In the genomic region with DNA sequence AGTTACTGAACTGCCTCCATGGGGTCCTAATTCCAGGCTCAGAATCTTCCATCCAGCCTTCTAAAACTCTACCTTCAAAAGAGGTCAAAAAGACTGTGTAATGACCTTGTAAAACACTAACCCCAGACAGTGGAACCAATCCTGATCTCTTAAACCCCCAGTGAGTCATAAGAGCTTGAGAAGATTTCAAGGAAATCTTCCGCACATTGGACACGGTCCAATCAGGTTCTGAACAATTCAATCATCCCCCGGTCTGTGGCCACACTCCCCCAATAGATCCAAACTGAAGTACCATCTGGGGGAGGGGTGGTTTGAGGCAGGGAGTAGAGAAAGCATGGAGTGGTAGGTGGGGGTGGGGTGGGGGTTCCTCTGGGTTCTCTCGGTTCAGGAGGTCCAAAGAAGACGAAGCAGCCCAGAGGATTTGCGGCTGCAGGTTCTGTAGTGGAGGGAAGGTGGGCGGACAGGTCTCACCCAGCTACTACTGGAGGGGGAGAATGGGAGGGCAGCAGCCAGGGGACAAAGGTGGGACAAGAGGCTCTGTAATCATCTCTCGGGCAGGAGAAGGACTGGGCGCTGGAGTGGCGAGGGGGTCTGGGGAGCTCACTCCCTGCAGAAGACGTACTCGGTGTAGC, we compare ENCODE assay signal across 8 cellular contexts. TPM values are rescaled to one million over a fixed set of nuclear protein-coding genes. Genes with fewer than 3 reads are reported as not detected.
A peak's percentile ranks its signal among the peaks of the same experiment; 100 is the strongest.
DNase-seq lines count a peak whose midpoint lies in the region; ATAC-seq, FAIRE-seq and TF ChIP-seq lines count a peak whose summit lies in the region.

No MANE protein-coding gene starts in this region.

- no peaks in the 10 kb centered on the region for H3K36me3 Mint-ChIP-seq in mesothelial cell of epicardium

- H3K4me2 ChIP-seq in A549: peak overlapping the region; percentile 98

- H3K4me3 ChIP-seq in A549 (peak overlapping the region; percentile 65; the same call in 2 of the 3 replicates), HUES48 (ENCODE audit: low read depth, low read length) (peak overlapping the region; percentile 65), breast epithelium (peak overlapping the region; percentile 58 to 88 (median 87))

- TF ChIP-seq RAD21 in A549 (conservative IDR thresholded peaks at IDR 0.05 in 1 of 2, IDR thresholded peaks at IDR 0.05 in 1 of 2): no peak

- H3K4me1 ChIP-seq in A549: no peaks in the 10 kb centered on the region
- H3K4me1 ChIP-seq in HUES48 (ENCODE audit: control insufficient read depth, insufficient read depth, low read length): peaks cover 7% of the 10 kb centered on the region; the same call in 1 of the 2 replicates
- H3K4me1 ChIP-seq in breast epithelium: peaks cover 0 to 3% of the 10 kb centered on the region in 2 donors

- peak overlapping the region; percentile 58 for H3K27ac Mint-ChIP-seq in mesothelial cell of epicardium

- intact Hi-C loops in breast epithelium (cut with DNase I; ENCODE audit: low total_unique reads): no loop called here

- H3K27me3 Mint-ChIP-seq in mesothelial cell of epicardium (ENCODE audit: low read depth): peaks cover 61% of the 10 kb centered on the region

- no peaks in the 10 kb centered on the region for H3K36me3 ChIP-seq in HUES48 (ENCODE audit: control insufficient read depth, insufficient read depth, low read length)
- H3K36me3 ChIP-seq in breast epithelium: no peaks in the 10 kb centered on the region

- H3K9me3 ChIP-seq in A549 (no peaks in the 10 kb centered on the region), HUES48 (ENCODE audit: control insufficient read depth, insufficient read depth, low read length) (no peaks in the 10 kb centered on the region), breast epithelium (no peaks in the 10 kb centered on the region)

- no peak for ATAC-seq in A549

- no peak for FAIRE-seq in A549 (lab: Jason Lieb, UNC)

- no peak for DNase-seq in A549 (ENCODE audit: low read depth in 1 of 2, low spot score in 1 of 2)
- no peak for DNase-seq in breast epithelium (ENCODE audit: low spot score in 2 of 2)
- no peak for DNase-seq in mesothelial cell of epicardium (ENCODE audit: low spot score in 2 of 2, unreplicated experiment in 2 of 2)
- DNase-seq in KG1 (lab: John Stamatoyannopoulos, UW): no peak
- no peak for DNase-seq in KBM-7
- DNase-seq in glomerular visceral epithelial cell (ENCODE audit: extremely low spot score): no peak
- no peak for DNase-seq in NCI-H1092 treated with DMSO at 0.1 percent for 48 hours (lab: John Stamatoyannopoulos, UW)

- 34% methylated on average over 7 of the region's 12 CpGs for WGBS in A549 (ENCODE audit: missing lambda C conversion rate)

- peaks cover 32% of the 10 kb centered on the region for H3K4me1 Mint-ChIP-seq in mesothelial cell of epicardium

- in situ Hi-C loops in KBM-7 (cut with MboI; ENCODE audit: low pct_unique_long_range_greater_than_20kb, low sequenced_read_pairs): no loop called here

- H3K9me3 Mint-ChIP-seq in mesothelial cell of epicardium: no peaks in the 10 kb centered on the region

- CTCF ChIA-PET in A549 (lab: Yijun Ruan, JAX): interaction anchor here (1.0 to 1.9 kb wide), 7 partner anchors 10 to 1197 kb away, joined by 3 to 7 read pairs (median 4); no protein-coding TSS in a partner anchor

- peaks cover 62% of the 10 kb centered on the region for H3K27me3 ChIP-seq in HUES48 (ENCODE audit: control insufficient read depth, insufficient read depth, low read length)
- no peaks in the 10 kb centered on the region for H3K27me3 ChIP-seq in breast epithelium

- H3K4me3 Mint-ChIP-seq in mesothelial cell of epicardium: peak overlapping the region; percentile 84

- TF ChIP-seq CTCF in A549 (IDR thresholded peaks at IDR 0.05) (no peak), breast epithelium (IDR thresholded peaks at IDR 0.05) (no peak), mesothelial cell of epicardium (IDR thresholded peaks at IDR 0.05; ENCODE audit: unreplicated experiment) (no peak)

- POLR2A ChIA-PET in A549 (lab: Yijun Ruan, JAX): no interaction called here

- H3K9ac ChIP-seq in HUES48 (ENCODE audit: low read depth, low read length): no peak overlapping the region

- no peak for TF ChIP-seq EP300 in A549 (IDR thresholded peaks at IDR 0.05)

- H3K27ac ChIP-seq in A549 (no peak overlapping the region), HUES48 (ENCODE audit: low read depth, low read length) (no peak overlapping the region), breast epithelium (peak overlapping the region; percentile 77 to 95)

- TF ChIP-seq POLR2A in A549 (IDR thresholded peaks at IDR 0.05; ENCODE audit: low read length): no peak
- no peak for TF ChIP-seq POLR2A in breast epithelium (IDR thresholded peaks at IDR 0.05)

TF ChIP-seq in A549, 52 proteins besides CTCF, POLR2A, EP300 and RAD21:
- TF ChIP-seq MYC (IDR thresholded peaks at IDR 0.05; ENCODE audit: borderline replicate concordance, low read length): no peak
- no peak for TF ChIP-seq TP53 (CRISPR knock-in tag; IDR thresholded peaks at IDR 0.05)
- no peak for TF ChIP-seq CBX2 (IDR thresholded peaks at IDR 0.05; ENCODE audit: borderline replicate concordance, low read depth)
- no peak for TF ChIP-seq RARB (CRISPR knock-in tag; IDR thresholded peaks at IDR 0.05)
- TF ChIP-seq, protein P1, sequence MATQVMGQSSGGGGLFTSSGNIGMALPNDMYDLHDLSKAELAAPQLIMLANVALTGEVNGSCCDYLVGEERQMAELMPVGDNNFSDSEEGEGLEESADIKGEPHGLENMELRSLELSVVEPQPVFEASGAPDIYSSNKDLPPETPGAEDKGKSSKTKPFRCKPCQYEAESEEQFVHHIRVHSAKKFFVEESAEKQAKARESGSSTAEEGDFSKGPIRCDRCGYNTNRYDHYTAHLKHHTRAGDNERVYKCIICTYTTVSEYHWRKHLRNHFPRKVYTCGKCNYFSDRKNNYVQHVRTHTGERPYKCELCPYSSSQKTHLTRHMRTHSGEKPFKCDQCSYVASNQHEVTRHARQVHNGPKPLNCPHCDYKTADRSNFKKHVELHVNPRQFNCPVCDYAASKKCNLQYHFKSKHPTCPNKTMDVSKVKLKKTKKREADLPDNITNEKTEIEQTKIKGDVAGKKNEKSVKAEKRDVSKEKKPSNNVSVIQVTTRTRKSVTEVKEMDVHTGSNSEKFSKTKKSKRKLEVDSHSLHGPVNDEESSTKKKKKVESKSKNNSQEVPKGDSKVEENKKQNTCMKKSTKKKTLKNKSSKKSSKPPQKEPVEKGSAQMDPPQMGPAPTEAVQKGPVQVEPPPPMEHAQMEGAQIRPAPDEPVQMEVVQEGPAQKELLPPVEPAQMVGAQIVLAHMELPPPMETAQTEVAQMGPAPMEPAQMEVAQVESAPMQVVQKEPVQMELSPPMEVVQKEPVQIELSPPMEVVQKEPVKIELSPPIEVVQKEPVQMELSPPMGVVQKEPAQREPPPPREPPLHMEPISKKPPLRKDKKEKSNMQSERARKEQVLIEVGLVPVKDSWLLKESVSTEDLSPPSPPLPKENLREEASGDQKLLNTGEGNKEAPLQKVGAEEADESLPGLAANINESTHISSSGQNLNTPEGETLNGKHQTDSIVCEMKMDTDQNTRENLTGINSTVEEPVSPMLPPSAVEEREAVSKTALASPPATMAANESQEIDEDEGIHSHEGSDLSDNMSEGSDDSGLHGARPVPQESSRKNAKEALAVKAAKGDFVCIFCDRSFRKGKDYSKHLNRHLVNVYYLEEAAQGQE (IDR thresholded peaks at IDR 0.05): no peak
- TF ChIP-seq BCL3 (IDR thresholded peaks at IDR 0.05): no peak
TF ChIP-seq in A549: peak in this region for 0.

RNA-seq across cellular contexts. Expression of gene KCTD12, which starts 1.5 kb away (rescaled TPM):
- polyA plus RNA-seq in A549 (2011; rRNA removed) (0.90 and 0.93 TPM in 2 replicates), A549 (2017; fragmentation: RNase III; extraction: RNeasy Plus Mini Kit Qiagen cat#74134 plus additional on column Dnase treatment) (0.66 to 0.77 TPM (median 0.71 TPM) in 3 replicates)
- 0.46 and 0.49 TPM in 2 replicates for polyA plus RNA-seq in A549 (2012; cell fraction: cytosol; rRNA removed)
- polyA plus RNA-seq in A549 (2012; cell fraction: nucleus; rRNA removed): 0.28 and 0.40 TPM in 2 replicates
- 0.54 and 0.58 TPM in 2 replicates for polyA minus RNA-seq in A549 (2011; rRNA and poly(A)+ RNA removed)
- total RNA-seq in breast epithelium (100 to 1,000 TPM in 1 of 3 donors, 10 to 100 TPM in 2; 59.7 to 117 (median 65.9) TPM), mesothelial cell of epicardium (121 to 142 TPM (median 142 TPM) in 3 replicates)

Comparison
In these comparisons a context has a peak if more than half of its experiments do, and no peak if none do; other contexts are left out.
1. H3K27ac ChIP-seq: peak in breast epithelium (2 of 2); none in A549 (0 of 2) and HUES48 (single experiment).
2. Peak in every context shown above with its lines, with median percentiles within 50 percentile points of each other: H3K4me3 ChIP-seq.